ENCODE assay signal across 22 cellular contexts in the genomic region with DNA sequence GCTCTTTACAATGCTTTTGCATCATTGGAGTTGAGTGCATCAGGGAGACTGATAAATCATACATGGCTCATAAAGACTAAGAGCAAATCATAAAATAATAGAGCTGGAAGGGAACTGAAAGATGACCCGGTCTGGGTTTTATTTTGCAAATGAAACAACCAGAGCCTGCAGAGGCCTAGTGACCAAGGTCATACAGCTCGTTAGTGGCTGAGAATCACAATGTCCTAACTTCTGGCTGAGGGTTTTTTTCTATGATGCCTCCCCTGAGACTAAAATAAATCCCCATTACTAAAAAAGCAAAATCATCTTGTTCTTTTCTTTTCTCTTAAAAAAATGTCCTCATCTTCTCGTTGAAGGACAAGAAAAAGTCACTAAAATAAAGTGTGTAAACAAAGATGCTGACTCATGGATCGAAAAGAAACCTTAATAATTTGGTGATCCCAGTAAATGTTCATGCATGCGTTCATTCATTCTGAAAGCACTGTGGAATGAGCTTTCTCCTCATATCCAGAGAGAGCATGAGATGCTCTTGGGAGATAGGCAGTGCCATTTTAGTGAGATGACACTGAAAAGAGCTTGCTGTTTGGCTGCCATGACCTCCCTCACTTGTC.
DNase-seq lines count a peak whose midpoint lies in the region; ATAC-seq, FAIRE-seq and TF ChIP-seq lines count a peak whose summit lies in the region.
"Had no signal": no experiment of that assay in that cellular context is flagged by ENCODE, and none has a peak within 500 bp of the region (broad histone marks: within the 10 kb centered on the region; RNA-seq: fewer than 3 reads in every experiment).

No MANE protein-coding gene starts in this region.

- H3K14ac ChIP-seq in H1 (ENCODE audit: insufficient read length) = no peak overlapping the region

- 85% methylated on average over 5 of the region's 5 CpGs; no CpG with 5 or more reads in 1 of the 2 experiments for WGBS in H1 (ENCODE audit: extremely low coverage in 1 of 2, insufficient coverage in 1 of 2, insufficient read length in 1 of 2, insufficient replicate concordance in 2 of 2, low coverage in 1 of 2, low lambda C conversion rate in 2 of 2, missing lambda C conversion rate in 1 of 2), 2 experiments

- H3K4me2 ChIP-seq in H1 (ENCODE audit: insufficient read depth in 1 of 2, low read depth in 2 of 2, low read length in 2 of 2) = no peak overlapping the region

- no peak overlapping the region for H2BK15ac ChIP-seq in H1 (ENCODE audit: low read length)

- intact Hi-C loops in left ventricle myocardium inferior (cut with micrococcal nuclease) = no loop called here
- intact Hi-C loops in Right ventricle myocardium inferior (cut with DNase I) = no loop called here

- H3K79me1 ChIP-seq in H1 (ENCODE audit: low read depth, low read length) = no peaks in the 10 kb centered on the region

- peak overlapping the region; percentile 7; the same call in 1 of the 2 replicates for H2BK5ac ChIP-seq in H1 (ENCODE audit: low read depth, low read length)

- no peak overlapping the region for H2BK20ac ChIP-seq in H1 (ENCODE audit: low read length)

- TF ChIP-seq RAD21 in H1 (IDR thresholded peaks at IDR 0.05 in 1 of 2, conservative IDR thresholded peaks at IDR 0.05 in 1 of 2; ENCODE audit: low read depth in 2 of 2, low read length in 2 of 2) = no peak

- in situ Hi-C loops in HAP-1 (cut with MboI; ENCODE audit: low sequenced_read_pairs) (no loop called here), G401 (cut with HindIII; ENCODE audit: low sequenced_read_pairs) (no loop called here)

- POLR2A ChIA-PET in H1 (lab: Charles Lee; ENCODE audit: partially characterized antibody) = interaction anchor here (0.8 kb wide), 1 partner anchor 9 kb away, joined by 3 read pairs; no protein-coding TSS in a partner anchor

- no peak overlapping the region for H2BK12ac ChIP-seq in H1 (ENCODE audit: low read depth, low read length)

- H3K36me3 Mint-ChIP-seq in activated naive CD4-positive, alpha-beta T cell treated with anti-CD3 and anti-CD28 coated beads, Interleukin-2, amount 50 U/mL, for 72 hours = no peaks in the 10 kb centered on the region
- H3K36me3 Mint-ChIP-seq: CD14-positive monocyte, T-cell had no signal

- DNase-seq in left ventricle myocardium inferior (no peak), Right ventricle myocardium inferior (ENCODE audit: missing footprints) (no peak), HAP-1 (ENCODE audit: low spot score in 2 of 2) (peak; percentile 14 to 52), H1 (ENCODE audit: low read depth in 1 of 2, low spot score in 2 of 2) (no peak), G401 (ENCODE audit: low spot score) (no peak), HCEC 1CT (no peak)
- no peak for DNase-seq in activated naive CD4-positive, alpha-beta T cell treated with anti-CD3 and anti-CD28 coated beads, Interleukin-2, amount 50 U/mL, for 72 hours (ENCODE audit: low spot score in 2 of 2)
- DNase-seq: EL; GOT3; MG63; NCI-H1417; NCI-H1694 treated with DMSO at 0.1 percent for 48 hours; NCI-H2081 treated with DMSO at 0.1 percent for 48 hours; NCI-H446 treated with DMSO at 0.1 percent for 48 hours; NK-92 treated with Interleukin-12 subunit alpha and Interleukin-12 subunit beta, amount 100 ng/mL, for 24 hours; SJCRH30; T-cell had no signal

- peaks cover 3 to 14% of the 10 kb centered on the region in 2 donors for H3K9me3 Mint-ChIP-seq in activated naive CD4-positive, alpha-beta T cell treated with anti-CD3 and anti-CD28 coated beads, Interleukin-2, amount 50 U/mL, for 72 hours

- H3K9ac ChIP-seq in H1 (replicated peaks in 1 of 4; ENCODE audit: extremely low read depth in 1 of 4, low read depth in 3 of 4, low read length in 3 of 4) = no peak overlapping the region

- no peak overlapping the region for H3K4ac ChIP-seq in H1 (replicated peaks; ENCODE audit: insufficient read length, low read depth, low read length)

- no peaks in the 10 kb centered on the region; the same call in 1 of the 2 replicates for H3K23me2 ChIP-seq in H1 (ENCODE audit: low read depth, low read length)

- CTCF ChIA-PET in H1 (lab: Charles Lee; ENCODE audit: partially characterized antibody) = interaction anchor here (0.6 to 2.3 kb wide), 2 partner anchors 13 to 58 kb away, joined by 4 to 10 read pairs; no protein-coding TSS in a partner anchor

- H3K79me2 ChIP-seq in H1 (ENCODE audit: control insufficient read depth in 1 of 2, insufficient read depth in 2 of 2, low read length in 2 of 2) = no peaks in the 10 kb centered on the region

- H2AK5ac ChIP-seq in H1 (ENCODE audit: low read depth, low read length) = no peak overlapping the region

- TF ChIP-seq POLR2A in H1 (IDR thresholded peaks at IDR 0.05; ENCODE audit: control extremely low read depth in 1 of 2, low read depth in 2 of 2, low read length in 2 of 2) = no peak

- TF ChIP-seq CTCF in left ventricle myocardium inferior (IDR thresholded peaks at IDR 0.05; ENCODE audit: borderline replicate concordance) (no peak), H1 (IDR thresholded peaks at IDR 0.05; ENCODE audit: control extremely low read depth in 1 of 3, insufficient read depth in 1 of 3, low read depth in 1 of 3, low read length in 3 of 3) (no peak)

- ATAC-seq in Right ventricle myocardium inferior = no peak
- no peak for ATAC-seq in activated naive CD4-positive, alpha-beta T cell treated with anti-CD3 and anti-CD28 coated beads, Interleukin-2, amount 50 U/mL, for 72 hours
- ATAC-seq: T-cell had no signal

- no peak overlapping the region for H2BK120ac ChIP-seq in H1 (replicated peaks; ENCODE audit: low read depth, low read length)

- H3K27ac Mint-ChIP-seq in activated naive CD4-positive, alpha-beta T cell treated with anti-CD3 and anti-CD28 coated beads, Interleukin-2, amount 50 U/mL, for 72 hours = no peak overlapping the region
- H3K27ac Mint-ChIP-seq: B cell, CD14-positive monocyte, T-cell had no signal

- H3K9me3 ChIP-seq in left ventricle myocardium inferior (replicated peaks) (no peaks in the 10 kb centered on the region), HAP-1 (no peaks in the 10 kb centered on the region), H1 (ENCODE audit: insufficient read depth in 2 of 2, low read depth in 1 of 2, low read length in 1 of 2) (0 out of 4 replicates have a peak, but pooled peaks cover 0 to 2% of the 10 kb centered on the region in 2 experiments)
- H3K9me3 ChIP-seq: MG63, SJCRH30 had no signal

- H3K18ac ChIP-seq in H1 (ENCODE audit: extremely low read depth, low read length) = no peak overlapping the region

- H3K36me3 ChIP-seq in left ventricle myocardium inferior (no peaks in the 10 kb centered on the region), HAP-1 (replicated peaks) (no peaks in the 10 kb centered on the region), H1 (ENCODE audit: control insufficient read depth in 2 of 4, insufficient read depth in 4 of 4, low read length in 3 of 4) (no peaks in the 10 kb centered on the region)
- H3K36me3 ChIP-seq: MG63, SJCRH30 had no signal

- no peak overlapping the region for H4K8ac ChIP-seq in H1 (ENCODE audit: extremely low read depth, insufficient read depth, low read length)

- H3K56ac ChIP-seq in H1 (replicated peaks; ENCODE audit: insufficient read length, low read depth, low read length) = no peak overlapping the region

- H3K4me3 ChIP-seq in left ventricle myocardium inferior (no peak overlapping the region), HAP-1 (no peak overlapping the region), H1 (ENCODE audit: extremely low read depth in 1 of 4, insufficient read depth in 2 of 4, low read depth in 3 of 4, low read length in 4 of 4) (no peak overlapping the region)
- H3K4me3 ChIP-seq: MG63, SJCRH30 had no signal

- H2AFZ ChIP-seq in H1 (ENCODE audit: low read length) = peak overlapping the region; percentile 31; the same call in 1 of the 2 replicates

- FAIRE-seq in H1 (lab: Jason Lieb, UNC) = no peak
- FAIRE-seq: A204.1, D721Med had no signal

- H4K5ac ChIP-seq in H1 (ENCODE audit: insufficient read length, low read depth, low read length) = no peak overlapping the region

- H3K27ac ChIP-seq in left ventricle myocardium inferior (replicated peaks) (peak overlapping the region; percentile 11), H1 (ENCODE audit: low read depth, low read length) (no peak overlapping the region)
- H3K27ac ChIP-seq: RWPE1, SJCRH30 had no signal

- H3K23ac ChIP-seq in H1 (ENCODE audit: insufficient read length) = no peak overlapping the region

- H3K27me3 ChIP-seq in left ventricle myocardium inferior (ENCODE audit: low read depth) (no peaks in the 10 kb centered on the region), HAP-1 (ENCODE audit: low read depth) (no peaks in the 10 kb centered on the region), H1 (replicated peaks in 1 of 4; ENCODE audit: control insufficient read depth in 3 of 4, extremely low read depth in 1 of 4, insufficient read depth in 3 of 4, low read length in 3 of 4) (peaks cover 0 to 2% (median 0%) of the 10 kb centered on the region in 4 experiments; a peak in 1 of 7 replicates)
- H3K27me3 ChIP-seq: MG63, SJCRH30 had no signal

- no peaks in the 10 kb centered on the region for H3K4me1 ChIP-seq in left ventricle myocardium inferior
- H3K4me1 ChIP-seq in HAP-1 = peaks cover 11% of the 10 kb centered on the region
- H3K4me1 ChIP-seq in H1 (replicated peaks in 1 of 4; ENCODE audit: control insufficient read depth in 3 of 4, insufficient read depth in 4 of 4, low read length in 3 of 4) = peaks cover 0 to 3% (median 2%) of the 10 kb centered on the region in 4 experiments; a peak in 2 of 7 replicates
- H3K4me1 ChIP-seq: SJCRH30 had no signal

- no peak overlapping the region for H4K91ac ChIP-seq in H1 (replicated peaks; ENCODE audit: insufficient read length, low read length)

- H4K20me1 ChIP-seq in H1 (replicated peaks in 1 of 2; ENCODE audit: control insufficient read depth in 1 of 2, insufficient read depth in 2 of 2, low read length in 2 of 2) = no peaks in the 10 kb centered on the region

- no peak for TF ChIP-seq EP300 in H1 (IDR thresholded peaks at IDR 0.05; ENCODE audit: borderline replicate concordance in 1 of 2, low read depth in 2 of 2, low read length in 2 of 2)

TF ChIP-seq in H1, 55 proteins besides CTCF, POLR2A, EP300 and RAD21 (continues in another document):
- no peak for TF ChIP-seq SAP30 (IDR thresholded peaks at IDR 0.05; ENCODE audit: insufficient read depth, insufficient replicate concordance, low read length)
- TF ChIP-seq, protein P1, sequence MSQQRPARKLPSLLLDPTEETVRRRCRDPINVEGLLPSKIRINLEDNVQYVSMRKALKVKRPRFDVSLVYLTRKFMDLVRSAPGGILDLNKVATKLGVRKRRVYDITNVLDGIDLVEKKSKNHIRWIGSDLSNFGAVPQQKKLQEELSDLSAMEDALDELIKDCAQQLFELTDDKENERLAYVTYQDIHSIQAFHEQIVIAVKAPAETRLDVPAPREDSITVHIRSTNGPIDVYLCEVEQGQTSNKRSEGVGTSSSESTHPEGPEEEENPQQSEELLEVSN (IDR thresholded peaks at IDR 0.05) = no peak
- TF ChIP-seq CBX8 (IDR thresholded peaks at IDR 0.05; ENCODE audit: borderline replicate concordance, low read depth, low read length) = no peak
- TF ChIP-seq EGR1 (IDR thresholded peaks at IDR 0.05; ENCODE audit: borderline replicate concordance, low read depth, low read length) = no peak
- no peak for TF ChIP-seq POU5F1 (IDR thresholded peaks at IDR 0.05; ENCODE audit: low read depth, low read length)
- TF ChIP-seq GABPA (IDR thresholded peaks at IDR 0.05; ENCODE audit: borderline replicate concordance, insufficient read depth, low read length) = no peak
- TF ChIP-seq CREB1 (IDR thresholded peaks at IDR 0.05) = no peak
- no peak for TF ChIP-seq SUZ12 (IDR thresholded peaks at IDR 0.05; ENCODE audit: low read length)

Comparison
In these comparisons a context has a peak if more than half of its experiments do, and no peak if none do; other contexts are left out.
1. DNase-seq: peak in HAP-1 (2 of 2); none in left ventricle myocardium inferior (single experiment), Right ventricle myocardium inferior (single experiment), H1 (0 of 2), G401 (single experiment), activated naive CD4-positive, alpha-beta T cell treated with anti-CD3 and anti-CD28 coated beads, Interleukin-2, amount 50 U/mL, for 72 hours (0 of 2) and HCEC 1CT (single experiment).